ENCODE assay signal across 25 cellular contexts in genomic region chr6:54588176-54588575, GRCh38.
"Had no signal": no experiment of that assay in that cellular context is flagged by ENCODE, and none has a peak within 500 bp of the region (broad histone marks: within the 10 kb centered on the region; RNA-seq: fewer than 3 reads in every experiment).

No MANE protein-coding gene starts in this region.

- ATAC-seq: gastroesophageal sphincter, left cardiac atrium, pancreas, right lobe of liver had no signal

- H3K27ac ChIP-seq: epithelial cell of prostate, esophagus muscularis mucosa, gastroesophageal sphincter, left ventricle myocardium inferior, neutrophil, pancreas, right lobe of liver, suprapubic skin, thyroid gland had no signal

- H3K27me3 ChIP-seq: esophagus muscularis mucosa, gastroesophageal sphincter, neutrophil, pancreas, right lobe of liver, suprapubic skin, thyroid gland had no signal

- H3K4me1 ChIP-seq: esophagus muscularis mucosa, gastroesophageal sphincter, left ventricle myocardium inferior, pancreas, right lobe of liver, suprapubic skin, thyroid gland had no signal

- H3K27ac Mint-ChIP-seq: immature natural killer cell, naive B cell, progenitor cell of endocrine pancreas, type B pancreatic cell had no signal

- H3K36me3 ChIP-seq: esophagus muscularis mucosa, gastroesophageal sphincter, left ventricle myocardium inferior, neutrophil, pancreas, right lobe of liver, suprapubic skin, thyroid gland had no signal

- H3K27me3 Mint-ChIP-seq: naive B cell, progenitor cell of endocrine pancreas, type B pancreatic cell had no signal

- DNase-seq: central memory CD4-positive, alpha-beta T cell; effector memory CD4-positive, alpha-beta T cell; foreskin fibroblast; immature natural killer cell; kidney; left cardiac atrium; left ventricle myocardium inferior; mesenchymal stem cell; naive B cell; pancreas; retina; right lobe of liver; stimulated activated CD4-positive, alpha-beta T cell treated with anti-CD3 and anti-CD28 coated beads, Interleukin-2, amount 100 ng/mL, for 24 hours; stimulated activated CD4-positive, alpha-beta T cell treated with anti-CD3 and anti-CD28 coated beads, Interleukin-4, amount 100 ng/mL, for 4 hours; stimulated activated naive CD4-positive, alpha-beta T cell treated with Interleukin-2 at 50 U/mL for 16 hours; thyroid gland had no signal

- H3K9me3 Mint-ChIP-seq: type B pancreatic cell had no signal

- H3K4me3 Mint-ChIP-seq: immature natural killer cell, naive B cell, nephron, type B pancreatic cell had no signal

- H3K4me1 Mint-ChIP-seq: immature natural killer cell, naive B cell, nephron had no signal

- H3K36me3 Mint-ChIP-seq: naive B cell, type B pancreatic cell had no signal

- H3K4me3 ChIP-seq: esophagus muscularis mucosa, gastroesophageal sphincter, left ventricle myocardium inferior, lung, pancreas, right lobe of liver, suprapubic skin, thyroid gland had no signal

- H3K9me3 ChIP-seq: esophagus muscularis mucosa, left ventricle myocardium inferior, pancreas, right lobe of liver, suprapubic skin, thyroid gland had no signal
